6 cellular contexts compared by ENCODE assay signal in genomic region chr16:67174706-67175231, GRCh38. TPM values are rescaled to one million over a fixed set of nuclear protein-coding genes. Genes with fewer than 3 reads are reported as not detected.
A peak's percentile ranks its signal among the peaks of the same experiment; 100 is the strongest.
DNase-seq lines count a peak whose midpoint lies in the region; ATAC-seq and TF ChIP-seq lines count a peak whose summit lies in the region.

No MANE protein-coding gene starts in this region.

- no peaks in the 10 kb centered on the region for H3K79me1 ChIP-seq in mesendoderm (ENCODE audit: low read length)

- H3K27me3 Mint-ChIP-seq in CD14-positive monocyte (ENCODE audit: low read depth in 3 of 3) = peaks cover 50 to 89% (median 63%) of the 10 kb centered on the region in 3 donors
- peaks cover 14% of the 10 kb centered on the region for H3K27me3 Mint-ChIP-seq in activated T-helper 17 cell treated with anti-CD3 and anti-CD28 coated beads, Interleukin-2, amount 50 U/mL, for 72 hours

- peaks cover 50% of the 10 kb centered on the region for H3K4me1 Mint-ChIP-seq in CD14-positive monocyte
- peaks cover 57% of the 10 kb centered on the region for H3K4me1 Mint-ChIP-seq in activated T-helper 17 cell treated with anti-CD3 and anti-CD28 coated beads, Interleukin-2, amount 50 U/mL, for 72 hours

- intact Hi-C loops in CD14-positive monocyte (cut with micrococcal nuclease) = no loop called here

- peak overlapping the region; percentile 68 for H3K4me2 ChIP-seq in mesendoderm (ENCODE audit: low read length)

- H3K4me3 Mint-ChIP-seq in CD14-positive monocyte = peak overlapping the region; percentile 80 to 93
- H3K4me3 Mint-ChIP-seq in activated T-helper 17 cell treated with anti-CD3 and anti-CD28 coated beads, Interleukin-2, amount 50 U/mL, for 72 hours = peak overlapping the region; percentile 99

- H3K4ac ChIP-seq in mesendoderm (ENCODE audit: low read depth, low read length) = no peak overlapping the region

- no peak overlapping the region for H3K27ac Mint-ChIP-seq in CD14-positive monocyte
- no peak overlapping the region for H3K27ac Mint-ChIP-seq in activated T-helper 17 cell treated with anti-CD3 and anti-CD28 coated beads, Interleukin-2, amount 50 U/mL, for 72 hours

- H3K9me3 Mint-ChIP-seq in CD14-positive monocyte = peaks cover 0 to 19% (median 5%) of the 10 kb centered on the region in 7 donors
- H3K9me3 Mint-ChIP-seq in activated T-helper 17 cell treated with anti-CD3 and anti-CD28 coated beads, Interleukin-2, amount 50 U/mL, for 72 hours = no peaks in the 10 kb centered on the region

- no peak overlapping the region for H3K23ac ChIP-seq in mesendoderm (ENCODE audit: low read length)

- no peak overlapping the region for H2AK5ac ChIP-seq in mesendoderm (ENCODE audit: low read length)

- H2BK5ac ChIP-seq in mesendoderm (ENCODE audit: low read length) = no peak overlapping the region

- H2BK15ac ChIP-seq in mesendoderm (replicated peaks; ENCODE audit: low read depth) = no peak overlapping the region

- H3K4me3 ChIP-seq in mesendoderm (ENCODE audit: low read length) = no peak overlapping the region

- no peak overlapping the region for H4K8ac ChIP-seq in mesendoderm (ENCODE audit: low read depth, low read length)

- H3K4me1 ChIP-seq in mesendoderm (ENCODE audit: control insufficient read depth, low read depth, low read length) = peaks cover 8% of the 10 kb centered on the region

- no peak for TF ChIP-seq POLR2A in GM18505 (IDR thresholded peaks at IDR 0.05; ENCODE audit: borderline replicate concordance, extremely low read depth, insufficient read depth, insufficient read length)

- no peak for TF ChIP-seq CTCF in CD14-positive monocyte (IDR thresholded peaks at IDR 0.05)

- ATAC-seq in activated T-helper 17 cell treated with anti-CD3 and anti-CD28 coated beads, Interleukin-2, amount 50 U/mL, for 72 hours (replicated peaks) = no peak
- no peak for ATAC-seq in HG02588 (IDR thresholded peaks at IDR 0.05; ENCODE audit: unreplicated experiment)
- no peak for ATAC-seq in GM18505 (IDR thresholded peaks at IDR 0.05; ENCODE audit: unreplicated experiment)

- no peaks in the 10 kb centered on the region for H3K79me2 ChIP-seq in mesendoderm (ENCODE audit: control insufficient read depth, insufficient read depth, low read length)

- no peak overlapping the region for H3K27ac ChIP-seq in mesendoderm (ENCODE audit: low read depth, low read length)

- peak overlapping the region; percentile 82 for H3K56ac ChIP-seq in mesendoderm (ENCODE audit: low read length)

- H3K36me3 ChIP-seq in mesendoderm (ENCODE audit: control insufficient read depth, insufficient read depth, low read length) = no peaks in the 10 kb centered on the region

- no peak overlapping the region for H3K18ac ChIP-seq in mesendoderm (ENCODE audit: low read length)

- peaks cover 9% of the 10 kb centered on the region for H3K27me3 ChIP-seq in mesendoderm (ENCODE audit: insufficient read depth, low read length, poor library complexity)

- H4K5ac ChIP-seq in mesendoderm (ENCODE audit: low read length) = no peak overlapping the region

- DNase-seq in CD14-positive monocyte (ENCODE audit: low spot score) = no peak
- DNase-seq in mesendoderm = no peak
- no peak for DNase-seq in activated CD8-positive, alpha-beta memory T cell treated with anti-CD3 and anti-CD28 coated beads, Interleukin-2, amount 50 U/mL, for 48 hours

- WGBS in mesendoderm (ENCODE audit: extremely low coverage, insufficient coverage, low lambda C conversion rate) = no CpG with 5 or more reads among the region's 31 CpGs

- H3K36me3 Mint-ChIP-seq in CD14-positive monocyte = peaks cover 34 to 37% of the 10 kb centered on the region in 2 donors
- peaks cover 81% of the 10 kb centered on the region for H3K36me3 Mint-ChIP-seq in activated T-helper 17 cell treated with anti-CD3 and anti-CD28 coated beads, Interleukin-2, amount 50 U/mL, for 72 hours (ENCODE audit: low read depth)

- H3K9ac ChIP-seq in mesendoderm (ENCODE audit: low read length) = peak overlapping the region; percentile 69

- H2BK120ac ChIP-seq in mesendoderm (ENCODE audit: low read depth, low read length) = no peak overlapping the region

RNA-seq across cellular contexts. Expression of gene NOL3, which starts 4.4 kb away (rescaled TPM):
- 1 to 10 TPM; 2.7 to 3.8 TPM for polyA plus RNA-seq in CD14-positive monocyte
- total RNA-seq in activated T-helper 17 cell treated with anti-CD3 and anti-CD28 coated beads, Interleukin-2, amount 50 U/mL, for 72 hours = 100 to 1,000 TPM in 1 of 2 donors, 10 to 100 TPM in 1; 30.0 to 194 TPM
- polyA plus RNA-seq in mesendoderm (2013, experiment 1 of 2) = 1.3 TPM
- polyA plus RNA-seq in mesendoderm (2013, experiment 2 of 2) = 1.1 TPM

RNA-seq across cellular contexts. Expression of gene MATCAP1, which starts 9.0 kb away (rescaled TPM):
- polyA plus RNA-seq in CD14-positive monocyte = under 1 TPM; 0.58 to 0.99 TPM
- total RNA-seq in activated T-helper 17 cell treated with anti-CD3 and anti-CD28 coated beads, Interleukin-2, amount 50 U/mL, for 72 hours = 100 to 1,000 TPM in 1 of 2 donors, 10 to 100 TPM in 1; 47.0 to 118 TPM
- polyA plus RNA-seq in mesendoderm (2013, experiment 1 of 2) = 9.7 TPM
- polyA plus RNA-seq in mesendoderm (2013, experiment 2 of 2) = 8.2 TPM

RNA-seq across cellular contexts. Expression of gene HSF4, which starts 10.2 kb away (rescaled TPM):
- not detected for polyA plus RNA-seq in CD14-positive monocyte
- 100 to 1,000 TPM in 1 of 2 donors, 10 to 100 TPM in 1; 71.3 to 325 TPM for total RNA-seq in activated T-helper 17 cell treated with anti-CD3 and anti-CD28 coated beads, Interleukin-2, amount 50 U/mL, for 72 hours
- not detected for polyA plus RNA-seq in mesendoderm (2013, experiment 1 of 2)
- polyA plus RNA-seq in mesendoderm (2013, experiment 2 of 2) = not detected

RNA-seq across cellular contexts. Expression of gene FBXL8, which starts 15.0 kb away (rescaled TPM):
- polyA plus RNA-seq in CD14-positive monocyte = 1 to 10 TPM; 3.2 to 5.2 TPM
- total RNA-seq in activated T-helper 17 cell treated with anti-CD3 and anti-CD28 coated beads, Interleukin-2, amount 50 U/mL, for 72 hours = 100 to 1,000 TPM in 1 of 2 donors, 10 to 100 TPM in 1; 33.1 to 108 TPM
- 0.08 TPM for polyA plus RNA-seq in mesendoderm (2013, experiment 1 of 2)
- polyA plus RNA-seq in mesendoderm (2013, experiment 2 of 2) = 0.06 TPM

RNA-seq across cellular contexts. Expression of gene TRADD, which starts 15.1 kb away (rescaled TPM):
- polyA plus RNA-seq in CD14-positive monocyte = 10 to 100 TPM; 35.8 to 46.2 TPM
- total RNA-seq in activated T-helper 17 cell treated with anti-CD3 and anti-CD28 coated beads, Interleukin-2, amount 50 U/mL, for 72 hours = 10 to 100 TPM; 36.3 to 65.9 TPM
- polyA plus RNA-seq in mesendoderm (2013, experiment 1 of 2) = 0.15 TPM
- polyA plus RNA-seq in mesendoderm (2013, experiment 2 of 2) = 0.08 TPM
